23 cellular contexts compared by ENCODE assay signal in the genomic region with DNA sequence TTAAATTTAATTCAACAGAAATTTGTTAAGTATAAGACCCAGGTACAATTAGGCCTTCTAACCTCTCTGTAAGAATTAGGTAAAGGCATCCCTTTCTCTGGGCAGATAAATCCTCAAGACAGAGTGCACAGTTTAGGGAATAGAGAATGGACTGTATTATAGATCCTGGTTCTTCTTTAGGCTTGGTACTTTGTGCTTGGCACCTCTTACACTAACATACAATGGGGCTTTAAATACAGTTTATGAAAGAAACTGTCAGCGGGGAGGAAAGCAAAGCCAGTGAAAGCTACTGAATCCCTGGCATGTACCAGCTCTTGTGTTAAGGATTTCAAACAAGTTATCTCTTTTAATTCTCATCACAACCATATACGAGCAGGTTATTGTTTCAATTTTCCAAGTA.
"Had no signal": no experiment of that assay in that cellular context is flagged by ENCODE, and none has a peak within 500 bp of the region (broad histone marks: within the 10 kb centered on the region; RNA-seq: fewer than 3 reads in every experiment).

No MANE protein-coding gene starts in this region.

- H3K36me3 ChIP-seq: SJSA1 had no signal

- H3K9me3 ChIP-seq: SJSA1 had no signal

- H3K27ac Mint-ChIP-seq: IgD-negative memory B cell had no signal

- H3K36me3 Mint-ChIP-seq: IgD-negative memory B cell had no signal

- ATAC-seq: K562, Panc1, PC-3 had no signal

- H3K4me1 Mint-ChIP-seq: IgD-negative memory B cell had no signal

- H3K4me2 ChIP-seq: KMS-11 had no signal

- H3K27me3 ChIP-seq: SJSA1 had no signal

- H3K27ac ChIP-seq: KMS-11, RWPE1, SJSA1, SK-N-MC had no signal

- H3K27me3 Mint-ChIP-seq: IgD-negative memory B cell had no signal

- DNase-seq: Kasumi-1, MM.1S, NCI-H1092 treated with DMSO at 0.1 percent for 48 hours, NCI-H1436, NCI-H187, NCI-H2029, NCI-H2081 treated with DMSO at 0.1 percent for 48 hours, NCI-H2171, NCI-H226, NCI-H446, NCI-H510A, NCI-H524 treated with DMSO at 0.1 percent for 48 hours, NCI-H69, NCI-H774, PC-3, SIG-M5 had no signal

- H3K4me3 Mint-ChIP-seq: IgD-negative memory B cell had no signal

- H3K4me3 ChIP-seq: K562, SJSA1, SK-N-MC had no signal

- H3K4me1 ChIP-seq: SJSA1 had no signal

- H3K9ac ChIP-seq: KMS-11 had no signal
